Comparison of ENCODE assay signal across 8 cellular contexts in the genomic region with DNA sequence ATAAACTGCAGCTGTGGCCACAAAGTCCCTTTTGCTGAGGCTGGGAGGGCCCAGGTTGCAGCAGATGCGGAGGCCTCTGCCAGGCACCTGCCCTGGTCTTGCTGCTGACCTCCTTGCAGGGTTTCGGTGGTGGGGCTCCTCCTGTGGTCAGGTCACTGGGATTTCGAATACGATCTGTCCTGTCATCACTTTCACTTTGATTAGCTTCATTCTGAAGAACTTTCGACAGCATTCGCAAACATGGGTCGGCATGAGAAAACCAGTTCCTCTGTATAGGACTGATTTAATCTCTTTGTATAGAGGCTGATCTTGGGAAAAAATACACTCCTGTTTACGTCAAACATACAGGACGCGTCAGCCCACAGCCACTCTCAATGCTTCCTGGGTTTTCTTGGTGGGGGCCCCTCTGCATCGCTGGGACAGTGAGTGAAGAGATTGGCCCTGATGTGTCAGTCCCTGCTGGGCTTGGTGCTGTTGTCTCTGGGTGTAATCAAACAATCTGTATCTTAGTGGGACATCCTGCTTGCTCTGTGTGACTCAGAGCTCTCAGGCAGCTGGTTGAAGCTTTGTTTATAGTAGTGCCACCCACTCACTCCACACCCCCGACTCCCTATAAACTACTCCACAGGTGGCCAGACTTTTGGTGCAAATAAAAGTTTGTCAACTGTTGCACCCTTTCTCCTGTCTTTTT.
DNase-seq lines count a peak whose midpoint lies in the region; ATAC-seq and TF ChIP-seq lines count a peak whose summit lies in the region.

No MANE protein-coding gene starts in this region.

- POLR2A ChIA-PET in Caco-2 (lab: Charles Lee) = no interaction called here

- H3K4me1 Mint-ChIP-seq in T-helper 1 cell treated with Interleukin-12 subunit alpha and Interleukin-12 subunit beta and Interleukin-4 antibody, amounts not matched to agents 30 μg/mL and 1 μg/mL, for 36 hours (ENCODE audit: low read depth) = peaks cover 49% of the 10 kb centered on the region
- H3K4me1 Mint-ChIP-seq in Caco-2 (ENCODE audit: low read depth, unreplicated experiment) = peaks cover 12% of the 10 kb centered on the region

- peaks cover 5% of the 10 kb centered on the region for H3K9me3 Mint-ChIP-seq in T-helper 1 cell treated with Interleukin-12 subunit alpha and Interleukin-12 subunit beta and Interleukin-4 antibody, amounts not matched to agents 30 μg/mL and 1 μg/mL, for 36 hours
- H3K9me3 Mint-ChIP-seq in Caco-2 (ENCODE audit: unreplicated experiment) = no peaks in the 10 kb centered on the region

- H3K4me3 ChIP-seq in brain microvascular endothelial cell (ENCODE audit: low read depth, low read length) (no peak overlapping the region), skeletal muscle tissue (ENCODE audit: low read length in 3 of 3) (peak overlapping the region in 2 of 3 donors; percentile 2 to 34), Caco-2 (ENCODE audit: low read depth, low read length) (no peak overlapping the region), coronary artery (no peak overlapping the region)

- DNase-seq in NCI-H345 (lab: John Stamatoyannopoulos, UW) (peak; percentile 42), NCI-H345 treated with DMSO at 0.1 percent for 48 hours (lab: John Stamatoyannopoulos, UW; ENCODE audit: unreplicated experiment) (no peak), brain microvascular endothelial cell (peak; percentile 64), Caco-2 (no peak), coronary artery (ENCODE audit: low spot score) (no peak)

- no peaks in the 10 kb centered on the region for H3K27me3 Mint-ChIP-seq in T-helper 1 cell treated with Interleukin-12 subunit alpha and Interleukin-12 subunit beta and Interleukin-4 antibody, amounts not matched to agents 30 μg/mL and 1 μg/mL, for 36 hours (ENCODE audit: low read depth)
- H3K27me3 Mint-ChIP-seq in Caco-2 (ENCODE audit: insufficient read depth, unreplicated experiment) = peaks cover 6% of the 10 kb centered on the region

- CTCF ChIA-PET in Caco-2 (lab: Charles Lee) = no interaction called here

- H3K4me1 ChIP-seq in skeletal muscle tissue (ENCODE audit: control insufficient read depth in 3 of 3, insufficient read depth in 3 of 3, low read length in 3 of 3) (no peaks in the 10 kb centered on the region), Caco-2 (no peaks in the 10 kb centered on the region)

- no peak for TF ChIP-seq CTCF in brain microvascular endothelial cell (IDR thresholded peaks at IDR 0.05; ENCODE audit: low read depth, low read length, missing control alignments)
- no peak for TF ChIP-seq CTCF in Caco-2 (IDR thresholded peaks at IDR 0.05; ENCODE audit: insufficient read depth in 1 of 2, low read depth in 1 of 2, low read length in 1 of 2, severe bottlenecking in 1 of 2, unreplicated experiment in 1 of 2)
- TF ChIP-seq CTCF in coronary artery (IDR thresholded peaks at IDR 0.05) = no peak

- intact Hi-C loops in Caco-2 (cut with micrococcal nuclease; ENCODE audit: unreplicated experiment) = no loop called here

- peak overlapping the region; percentile 97 for H3K27ac Mint-ChIP-seq in T-helper 1 cell treated with Interleukin-12 subunit alpha and Interleukin-12 subunit beta and Interleukin-4 antibody, amounts not matched to agents 30 μg/mL and 1 μg/mL, for 36 hours
- H3K27ac Mint-ChIP-seq in Caco-2 (ENCODE audit: unreplicated experiment) = no peak overlapping the region

- BruUV-seq in Caco-2 (replicated peaks; lab: Mats Ljungman, UMichigan) = no TSS peak

- no peaks in the 10 kb centered on the region for H3K9me3 ChIP-seq in skeletal muscle tissue (ENCODE audit: control insufficient read depth in 3 of 3, low read length in 3 of 3)
- no peaks in the 10 kb centered on the region for H3K9me3 ChIP-seq in Caco-2

- peak overlapping the region; percentile 77 for H3K4me3 Mint-ChIP-seq in T-helper 1 cell treated with Interleukin-12 subunit alpha and Interleukin-12 subunit beta and Interleukin-4 antibody, amounts not matched to agents 30 μg/mL and 1 μg/mL, for 36 hours
- H3K4me3 Mint-ChIP-seq in Caco-2 (ENCODE audit: unreplicated experiment) = no peak overlapping the region

- no peaks in the 10 kb centered on the region for H3K36me3 ChIP-seq in brain microvascular endothelial cell (replicated peaks)
- H3K36me3 ChIP-seq in skeletal muscle tissue (ENCODE audit: control insufficient read depth in 3 of 3, insufficient read depth in 3 of 3, low read length in 3 of 3) = no peaks in the 10 kb centered on the region
- no peaks in the 10 kb centered on the region for H3K36me3 ChIP-seq in Caco-2 (ENCODE audit: control insufficient read depth, insufficient read depth, low read length)

- peaks cover 11% of the 10 kb centered on the region for H3K36me3 Mint-ChIP-seq in T-helper 1 cell treated with Interleukin-12 subunit alpha and Interleukin-12 subunit beta and Interleukin-4 antibody, amounts not matched to agents 30 μg/mL and 1 μg/mL, for 36 hours (ENCODE audit: low read depth)
- no peaks in the 10 kb centered on the region for H3K36me3 Mint-ChIP-seq in Caco-2 (ENCODE audit: insufficient read depth, unreplicated experiment)

- no peaks in the 10 kb centered on the region for H3K27me3 ChIP-seq in brain microvascular endothelial cell (replicated peaks)
- peaks cover 0 to 4% (median 2%) of the 10 kb centered on the region in 3 donors for H3K27me3 ChIP-seq in skeletal muscle tissue (ENCODE audit: control insufficient read depth in 3 of 3, insufficient read depth in 3 of 3, low read length in 3 of 3)
- no peaks in the 10 kb centered on the region for H3K27me3 ChIP-seq in Caco-2 (replicated peaks; ENCODE audit: control insufficient read depth, insufficient read depth, low read length)

- peak; percentile 87 for ATAC-seq in HG03097 (IDR thresholded peaks at IDR 0.05; ENCODE audit: low FRiP score, unreplicated experiment)

- H3K9ac ChIP-seq in skeletal muscle tissue (ENCODE audit: low read depth in 1 of 3, low read length in 3 of 3) = peak overlapping the region in 1 of 3 donors; percentile 23

- H3K27ac ChIP-seq in brain microvascular endothelial cell (no peak overlapping the region), skeletal muscle tissue (ENCODE audit: low read depth, low read length) (no peak overlapping the region), coronary artery (no peak overlapping the region)

- in situ Hi-C loops in brain microvascular endothelial cell (cut with HindIII; ENCODE audit: low pct_ligation_motif_present, low sequenced_read_pairs) = no loop called here

Comparison
In these comparisons a context has a peak if more than half of its experiments do, and no peak if none do; other contexts are left out.
1. DNase-seq: peak in NCI-H345 (single experiment) and brain microvascular endothelial cell (single experiment); none in NCI-H345 treated with DMSO at 0.1 percent for 48 hours (single experiment), Caco-2 (0 of 2) and coronary artery (single experiment).
2. H3K4me3 ChIP-seq: peak in skeletal muscle tissue (2 of 3); none in brain microvascular endothelial cell (single experiment), Caco-2 (single experiment) and coronary artery (single experiment).